ENCODE assay signal across 8 cellular contexts in the genomic region with DNA sequence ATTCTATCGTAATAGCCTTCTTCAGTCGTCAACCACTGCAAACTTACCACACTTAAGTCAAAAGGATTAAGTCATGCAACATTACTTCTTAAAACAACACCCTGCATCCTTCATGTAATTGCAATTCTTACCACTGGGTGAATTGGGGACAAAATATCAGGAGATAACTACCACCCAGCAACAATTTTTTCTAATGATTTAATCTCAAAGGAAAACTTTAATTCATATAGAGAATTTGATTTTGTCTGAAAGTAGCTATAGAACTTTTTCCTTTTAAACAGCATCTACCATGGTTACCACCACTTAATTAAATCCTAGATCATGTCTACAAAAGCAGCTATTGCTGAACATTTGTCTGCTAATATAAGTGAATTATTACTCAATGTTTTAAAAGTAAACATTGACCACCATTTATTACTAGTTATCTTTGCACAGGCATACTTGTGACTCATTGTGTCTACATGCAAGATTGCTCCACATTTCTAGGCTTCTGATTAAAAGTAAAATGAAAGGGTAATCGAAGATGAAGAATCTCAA. TPM values are rescaled to one million over a fixed set of nuclear protein-coding genes. Genes with fewer than 3 reads are reported as not detected.
DNase-seq lines count a peak whose midpoint lies in the region; ATAC-seq and TF ChIP-seq lines count a peak whose summit lies in the region.

No MANE protein-coding gene starts in this region.

- no peaks in the 10 kb centered on the region for H4K20me1 ChIP-seq in osteoblast (ENCODE audit: insufficient read depth, low read length)

- CTCF ChIA-PET in activated CD8-positive, alpha-beta memory T cell treated with anti-CD3 and anti-CD28 coated beads, Interleukin-2, amount 10 ng/mL, durations not matched to agents 7 days and 5 days (lab: Charles Lee) = interaction anchor here (0.6 to 1.4 kb wide), 2 partner anchors 10 to 57 kb away, joined by 3 to 9 read pairs; a partner anchor contains a TSS

- H3K9me3 ChIP-seq in endocrine pancreas (ENCODE audit: control insufficient read depth, low read length) (no peaks in the 10 kb centered on the region), osteoblast (ENCODE audit: low read depth, low read length) (no peaks in the 10 kb centered on the region)

- no peaks in the 10 kb centered on the region for H3K27me3 ChIP-seq in endocrine pancreas (ENCODE audit: control insufficient read depth, insufficient read depth, low read length)
- H3K27me3 ChIP-seq in osteoblast (ENCODE audit: insufficient read depth, low read length) = no peaks in the 10 kb centered on the region

- H3K27ac ChIP-seq in osteoblast (ENCODE audit: low read depth, low read length) = peak overlapping the region; percentile 61

- ATAC-seq in activated CD8-positive, alpha-beta memory T cell treated with anti-CD3 and anti-CD28 coated beads, Interleukin-2, amount 10 ng/mL, durations not matched to agents 7 days and 5 days = no peak
- ATAC-seq in GM19324 (IDR thresholded peaks at IDR 0.05; ENCODE audit: low FRiP score, unreplicated experiment) (no peak), HG03097 (IDR thresholded peaks at IDR 0.05; ENCODE audit: low FRiP score, unreplicated experiment) (no peak)

- DNase-seq in Daoy (ENCODE audit: low read depth) (peak; percentile 17), NAMALWA (ENCODE audit: low spot score) (peak; percentile 66), osteoblast (ENCODE audit: insufficient read length, low spot score, missing footprints) (no peak)
- DNase-seq in activated CD8-positive, alpha-beta memory T cell treated with anti-CD3 and anti-CD28 coated beads, Interleukin-2, amount 10 ng/mL, durations not matched to agents 7 days and 5 days = no peak
- no peak for DNase-seq in stimulated activated CD4-positive, alpha-beta T cell treated with anti-CD3 and anti-CD28 coated beads, Interleukin-12 subunit alpha, Interleukin-12 subunit beta, amount 100 ng/mL, for 4 hours

- no peak overlapping the region for H2AFZ ChIP-seq in osteoblast (ENCODE audit: low read length)

- peak; percentile 64 for TF ChIP-seq CTCF in osteoblast (IDR thresholded peaks at IDR 0.05; ENCODE audit: extremely low read depth, low read depth, low read length)

- peaks cover 21% of the 10 kb centered on the region for H3K36me3 Mint-ChIP-seq in activated CD8-positive, alpha-beta memory T cell treated with anti-CD3 and anti-CD28 coated beads, Interleukin-2, amount 10 ng/mL, durations not matched to agents 7 days and 5 days

- H3K9ac ChIP-seq in endocrine pancreas (ENCODE audit: control insufficient read depth, insufficient read depth, low read length) = no peak overlapping the region

- H3K4me3 ChIP-seq in endocrine pancreas (ENCODE audit: control insufficient read depth, insufficient read depth, low read length) (peak overlapping the region; percentile 42), osteoblast (ENCODE audit: insufficient read depth, low read length) (peak overlapping the region; percentile 39)

- H3K36me3 ChIP-seq in endocrine pancreas (ENCODE audit: control insufficient read depth, insufficient read depth, low read length) = no peaks in the 10 kb centered on the region
- H3K36me3 ChIP-seq in osteoblast (ENCODE audit: insufficient read depth, low read length) = no peaks in the 10 kb centered on the region

- H3K4me1 ChIP-seq in endocrine pancreas (ENCODE audit: control insufficient read depth, insufficient read depth, low read length) (peaks cover 21% of the 10 kb centered on the region), osteoblast (ENCODE audit: insufficient read depth, low read length) (peaks cover 11% of the 10 kb centered on the region)

- peak overlapping the region; percentile 55 for H3K4me2 ChIP-seq in osteoblast (ENCODE audit: insufficient read depth, low read length)

- H3K9me3 Mint-ChIP-seq in activated CD8-positive, alpha-beta memory T cell treated with anti-CD3 and anti-CD28 coated beads, Interleukin-2, amount 10 ng/mL, durations not matched to agents 7 days and 5 days (ENCODE audit: low read depth) = no peaks in the 10 kb centered on the region

- no peaks in the 10 kb centered on the region for H3K27me3 Mint-ChIP-seq in activated CD8-positive, alpha-beta memory T cell treated with anti-CD3 and anti-CD28 coated beads, Interleukin-2, amount 10 ng/mL, durations not matched to agents 7 days and 5 days

- peaks cover 42% of the 10 kb centered on the region for H3K4me1 Mint-ChIP-seq in activated CD8-positive, alpha-beta memory T cell treated with anti-CD3 and anti-CD28 coated beads, Interleukin-2, amount 10 ng/mL, durations not matched to agents 7 days and 5 days

- no peak overlapping the region for H3K4me3 Mint-ChIP-seq in activated CD8-positive, alpha-beta memory T cell treated with anti-CD3 and anti-CD28 coated beads, Interleukin-2, amount 10 ng/mL, durations not matched to agents 7 days and 5 days

- H3K27ac Mint-ChIP-seq in activated CD8-positive, alpha-beta memory T cell treated with anti-CD3 and anti-CD28 coated beads, Interleukin-2, amount 10 ng/mL, durations not matched to agents 7 days and 5 days = no peak overlapping the region

- peaks cover 3% of the 10 kb centered on the region for H3K79me2 ChIP-seq in osteoblast (ENCODE audit: insufficient read depth, low read length)

RNA-seq across cellular contexts. Expression of a gene that starts 10.5 kb away (rescaled TPM):
- total RNA-seq in Daoy (2014; rRNA removed; shearing (Covaris generic)) = 2.1 and 3.8 TPM in 2 replicates
- 13.8 and 17.4 TPM in 2 replicates for total RNA-seq in osteoblast
- 10 to 100 TPM; 55.9 to 56.4 TPM for total RNA-seq in activated CD8-positive, alpha-beta memory T cell treated with anti-CD3 and anti-CD28 coated beads, Interleukin-2, amount 10 ng/mL, durations not matched to agents 7 days and 5 days

Comparison
In these comparisons a context has a peak if more than half of its experiments do, and no peak if none do; other contexts are left out.
1. DNase-seq: peak in Daoy (single experiment) and NAMALWA (single experiment); none in osteoblast (single experiment), activated CD8-positive, alpha-beta memory T cell treated with anti-CD3 and anti-CD28 coated beads, Interleukin-2, amount 10 ng/mL, durations not matched to agents 7 days and 5 days (single experiment) and stimulated activated CD4-positive, alpha-beta T cell treated with anti-CD3 and anti-CD28 coated beads, Interleukin-12 subunit alpha, Interleukin-12 subunit beta, amount 100 ng/mL, for 4 hours (single experiment).